16 cellular contexts compared by ENCODE assay signal in genomic region chr6:111842271-111842822, GRCh38. TPM values are rescaled to one million over a fixed set of nuclear protein-coding genes. Genes with fewer than 3 reads are reported as not detected.
DNase-seq lines count a peak whose midpoint lies in the region; ATAC-seq and TF ChIP-seq lines count a peak whose summit lies in the region.
"Had no signal": no experiment of that assay in that cellular context is flagged by ENCODE, and none has a peak within 500 bp of the region (broad histone marks: within the 10 kb centered on the region; RNA-seq: fewer than 3 reads in every experiment).

No MANE protein-coding gene starts in this region.

- H3K27ac ChIP-seq in Peyer's patch = peak overlapping the region in 3 of 4 donors; percentile 0 to 62 (median 48)
- H3K27ac ChIP-seq in layer of hippocampus (ENCODE audit: low read depth, low read length) = peak overlapping the region; percentile 27
- peak overlapping the region; percentile 5 for H3K27ac ChIP-seq in subcutaneous abdominal adipose tissue (ENCODE audit: low read depth, low read length)
- H3K27ac ChIP-seq in adrenal gland = peak overlapping the region in 1 of 5 donors; percentile 55
- H3K27ac ChIP-seq: epithelial cell of prostate, prostate gland had no signal

- H3K36me3 Mint-ChIP-seq in activated CD8-positive, alpha-beta memory T cell treated with anti-CD3 and anti-CD28 coated beads, Interleukin-2, amount 10 ng/mL, durations not matched to agents 7 days and 5 days = peaks cover 22% of the 10 kb centered on the region

- H3K4me3 ChIP-seq in Peyer's patch (no peak overlapping the region), subcutaneous abdominal adipose tissue (ENCODE audit: low read depth in 1 of 5, low read length in 5 of 5) (no peak overlapping the region), adrenal gland (no peak overlapping the region)
- H3K4me3 ChIP-seq: prostate gland had no signal

- H3K9me3 Mint-ChIP-seq in activated CD8-positive, alpha-beta memory T cell treated with anti-CD3 and anti-CD28 coated beads, Interleukin-2, amount 10 ng/mL, durations not matched to agents 7 days and 5 days (ENCODE audit: low read depth) = no peaks in the 10 kb centered on the region
- H3K9me3 Mint-ChIP-seq: activated naive CD8-positive, alpha-beta T cell treated with anti-CD3 and anti-CD28 coated beads, Interleukin-2, amount 50 U/mL, for 24 hours had no signal

- H3K36me3 ChIP-seq in Peyer's patch = no peaks in the 10 kb centered on the region
- peaks cover 0 to 9% (median 0%) of the 10 kb centered on the region in 5 donors for H3K36me3 ChIP-seq in subcutaneous abdominal adipose tissue (ENCODE audit: control insufficient read depth in 5 of 5, insufficient read depth in 5 of 5, low read length in 5 of 5)
- H3K36me3 ChIP-seq in adrenal gland (replicated peaks in 1 of 2) = no peaks in the 10 kb centered on the region
- H3K36me3 ChIP-seq: prostate gland had no signal

- H3K27me3 ChIP-seq in Peyer's patch (no peaks in the 10 kb centered on the region), layer of hippocampus (ENCODE audit: control insufficient read depth, insufficient read depth, low read length) (no peaks in the 10 kb centered on the region), subcutaneous abdominal adipose tissue (ENCODE audit: control insufficient read depth in 5 of 5, insufficient read depth in 4 of 5, low read length in 5 of 5) (no peaks in the 10 kb centered on the region), adrenal gland (no peaks in the 10 kb centered on the region)

- H3K27me3 Mint-ChIP-seq in activated CD8-positive, alpha-beta memory T cell treated with anti-CD3 and anti-CD28 coated beads, Interleukin-2, amount 10 ng/mL, durations not matched to agents 7 days and 5 days = no peaks in the 10 kb centered on the region

- CTCF ChIA-PET in activated CD8-positive, alpha-beta memory T cell treated with anti-CD3 and anti-CD28 coated beads, Interleukin-2, amount 10 ng/mL, durations not matched to agents 7 days and 5 days (lab: Charles Lee) = interaction anchor here (0.9 to 2.2 kb wide), 2 partner anchors 9 to 201 kb away, joined by 3 to 6 read pairs; no protein-coding TSS in a partner anchor

- no peak for TF ChIP-seq POLR2A in Peyer's patch (IDR thresholded peaks at IDR 0.05)
- TF ChIP-seq POLR2A in adrenal gland (IDR thresholded peaks at IDR 0.05) = no peak

- H3K4me3 Mint-ChIP-seq in activated CD8-positive, alpha-beta memory T cell treated with anti-CD3 and anti-CD28 coated beads, Interleukin-2, amount 10 ng/mL, durations not matched to agents 7 days and 5 days = no peak overlapping the region
- H3K4me3 Mint-ChIP-seq: activated naive CD8-positive, alpha-beta T cell treated with anti-CD3 and anti-CD28 coated beads, Interleukin-2, amount 50 U/mL, for 24 hours had no signal

- H3K9me3 ChIP-seq in Peyer's patch (no peaks in the 10 kb centered on the region), subcutaneous abdominal adipose tissue (ENCODE audit: control insufficient read depth in 5 of 5, low read length in 5 of 5) (no peaks in the 10 kb centered on the region), adrenal gland (replicated peaks in 1 of 3) (no peaks in the 10 kb centered on the region)
- H3K9me3 ChIP-seq: prostate gland had no signal

- no peak overlapping the region for H3K27ac Mint-ChIP-seq in activated CD8-positive, alpha-beta memory T cell treated with anti-CD3 and anti-CD28 coated beads, Interleukin-2, amount 10 ng/mL, durations not matched to agents 7 days and 5 days
- H3K27ac Mint-ChIP-seq: activated naive CD8-positive, alpha-beta T cell treated with anti-CD3 and anti-CD28 coated beads, Interleukin-2, amount 50 U/mL, for 24 hours had no signal

- peak; percentile 68 for DNase-seq in activated CD8-positive, alpha-beta memory T cell treated with anti-CD3 and anti-CD28 coated beads, Interleukin-2, amount 10 ng/mL, durations not matched to agents 7 days and 5 days
- no peak for DNase-seq in activated CD8-positive, alpha-beta memory T cell treated with anti-CD3 and anti-CD28 coated beads, Interleukin-2, amount 50 U/mL, for 48 hours
- DNase-seq in Peyer's patch (no peak), adrenal gland (no peak)
- DNase-seq: 8988T, NCI-H1694 treated with DMSO at 0.1 percent for 48 hours, NCI-H526 treated with DMSO at 0.1 percent for 48 hours, RPMI8226 had no signal

- H3K9ac ChIP-seq in subcutaneous abdominal adipose tissue (ENCODE audit: low read length in 5 of 5) = no peak overlapping the region

- H3K4me1 ChIP-seq in Peyer's patch = peaks cover 0 to 34% (median 6%) of the 10 kb centered on the region in 4 donors
- peaks cover 4 to 58% (median 43%) of the 10 kb centered on the region in 5 donors for H3K4me1 ChIP-seq in subcutaneous abdominal adipose tissue (ENCODE audit: control insufficient read depth in 5 of 5, insufficient read depth in 5 of 5, low read length in 5 of 5)
- H3K4me1 ChIP-seq in adrenal gland (replicated peaks in 1 of 2) = peaks cover 0 to 38% of the 10 kb centered on the region in 2 donors
- H3K4me1 ChIP-seq: prostate gland had no signal

- WGBS in adrenal gland, 4 donors = 76 to 85% (median 77%) methylated on average over 9 of the region's 9 CpGs

- peaks cover 64% of the 10 kb centered on the region for H3K4me1 Mint-ChIP-seq in activated CD8-positive, alpha-beta memory T cell treated with anti-CD3 and anti-CD28 coated beads, Interleukin-2, amount 10 ng/mL, durations not matched to agents 7 days and 5 days
- H3K4me1 Mint-ChIP-seq: activated naive CD8-positive, alpha-beta T cell treated with anti-CD3 and anti-CD28 coated beads, Interleukin-2, amount 50 U/mL, for 24 hours had no signal

- intact Hi-C loops in adrenal gland (cut with DNase I) = no loop called here

- no peak for ATAC-seq in activated CD8-positive, alpha-beta memory T cell treated with anti-CD3 and anti-CD28 coated beads, Interleukin-2, amount 10 ng/mL, durations not matched to agents 7 days and 5 days
- ATAC-seq in GM21717 (IDR thresholded peaks at IDR 0.05; ENCODE audit: unreplicated experiment) (no peak), GM21423 (IDR thresholded peaks at IDR 0.05; ENCODE audit: unreplicated experiment) (no peak)
- ATAC-seq: activated naive CD8-positive, alpha-beta T cell treated with anti-CD3 and anti-CD28 coated beads, Interleukin-2, amount 50 U/mL, for 24 hours had no signal

- TF ChIP-seq CTCF in Peyer's patch (IDR thresholded peaks at IDR 0.05) (no peak), adrenal gland (IDR thresholded peaks at IDR 0.05) (no peak)

RNA-seq across cellular contexts. Expression of gene FYN, which starts 30.9 kb away (rescaled TPM):
- total RNA-seq in activated CD8-positive, alpha-beta memory T cell treated with anti-CD3 and anti-CD28 coated beads, Interleukin-2, amount 10 ng/mL, durations not matched to agents 7 days and 5 days = 100 to 1,000 TPM; 266 to 323 TPM
- 100 to 1,000 TPM in 1 of 4 donors, 10 to 100 TPM in 3; 55.3 to 249 (median 74.3) TPM for total RNA-seq in Peyer's patch
- total RNA-seq in adrenal gland = 10 to 100 TPM; 10.7 to 36.5 (median 21.1) TPM
- 10 to 100 TPM; 15.5 to 18.9 (median 17.1) TPM for polyA plus RNA-seq in adrenal gland
- total RNA-seq: G401 had no signal
